ENCODE assay signal across 9 cellular contexts in the genomic region with DNA sequence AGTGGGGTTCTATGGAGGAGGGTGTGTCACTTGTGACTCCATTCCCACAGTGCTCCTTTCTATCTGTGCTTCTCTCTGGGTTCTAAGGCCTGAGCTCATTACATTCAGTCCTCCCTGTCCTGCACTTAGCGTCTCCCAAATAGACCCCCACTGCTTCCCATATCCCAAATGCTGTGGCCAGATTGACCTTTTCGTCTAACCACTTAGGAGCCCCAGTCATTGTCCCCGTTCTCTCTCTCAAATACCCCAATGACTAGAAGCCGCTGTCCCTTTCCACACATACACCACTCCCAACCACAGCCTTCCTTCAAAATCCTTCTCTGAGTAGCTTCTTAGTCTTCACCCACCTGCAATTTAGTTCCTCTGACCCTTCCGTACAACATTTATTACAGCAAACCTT.
"Had no signal": no experiment of that assay in that cellular context is flagged by ENCODE, and none has a peak within 500 bp of the region (broad histone marks: within the 10 kb centered on the region; RNA-seq: fewer than 3 reads in every experiment).

No MANE protein-coding gene starts in this region.

- H3K4me3 Mint-ChIP-seq: GM23338, H9, HFFc6 had no signal

- H3K27ac Mint-ChIP-seq: GM23338, H9, HFFc6 had no signal

- H3K4me1 Mint-ChIP-seq: GM23338, H9 had no signal

- H3K27ac ChIP-seq: GM23248 had no signal

- H3K9me3 Mint-ChIP-seq: GM23338, HFFc6 had no signal

- H3K36me3 ChIP-seq: HAP-1 had no signal

- H3K9me3 ChIP-seq: HAP-1 had no signal

- H3K4me1 ChIP-seq: HAP-1 had no signal

- H3K4me3 ChIP-seq: GM23248, GM23338, HAP-1 had no signal

- ATAC-seq: GM23338, HCT116 had no signal

- DNase-seq: GM23248, GOT3, H7, H9, HCEC 1CT, HFFc6 had no signal
